ENCODE assay signal across 1 cellular context in genomic region chr9:137531099-137531765, GRCh38.
TF ChIP-seq lines count a peak whose summit lies in the region.

No MANE protein-coding gene starts in this region.

TF ChIP-seq in K562, 482 proteins besides CTCF, POLR2A, EP300 and RAD21:
- TF ChIP-seq PRMT5 (CRISPR knock-in tag; IDR thresholded peaks at IDR 0.05) (no peak), PKNOX1 (IDR thresholded peaks at IDR 0.05) (peak; percentile 79)
